Comparison of ENCODE assay signal across 19 cellular contexts in genomic region chr22:25154686-25154999, GRCh38. TPM values are rescaled to one million over a fixed set of nuclear protein-coding genes. Genes with fewer than 3 reads are reported as not detected.
DNase-seq lines count a peak whose midpoint lies in the region; ATAC-seq and TF ChIP-seq lines count a peak whose summit lies in the region.
"Had no signal": no experiment of that assay in that cellular context is flagged by ENCODE, and none has a peak within 500 bp of the region (broad histone marks: within the 10 kb centered on the region; RNA-seq: fewer than 3 reads in every experiment).

No MANE protein-coding gene starts in this region.

- in situ Hi-C loops in brain microvascular endothelial cell (cut with HindIII; ENCODE audit: low pct_ligation_motif_present, low sequenced_read_pairs), result no loop called here

- WGBS in esophagus, 2 donors, result 27 to 34% methylated on average over 2 of the region's 2 CpGs

- peak overlapping the region; percentile 18; the same call in 1 of the 2 replicates for H3K27ac ChIP-seq in VCaP
- H3K27ac ChIP-seq in esophagus (ENCODE audit: low read depth in 2 of 2, low read length in 1 of 2), result peak overlapping the region; percentile 90 to 93
- H3K27ac ChIP-seq in muscle layer of colon (ENCODE audit: low read depth, low read length), result peak overlapping the region; percentile 36
- H3K27ac ChIP-seq in thoracic aorta, result peak overlapping the region; percentile 21 to 39
- H3K27ac ChIP-seq in brain microvascular endothelial cell, result no peak overlapping the region

- DNase-seq in thoracic aorta (ENCODE audit: low spot score) (no peak), brain microvascular endothelial cell (no peak), kidney tubule cell (ENCODE audit: low spot score) (no peak)
- DNase-seq in stimulated activated CD4-positive, alpha-beta T cell treated with anti-CD3 and anti-CD28 coated beads, Interleukin-4, amount 100 ng/mL, for 24 hours, result no peak
- DNase-seq: activated CD8-positive, alpha-beta memory T cell treated with anti-CD3 and anti-CD28 coated beads, Interleukin-2, amount 10 ng/mL, durations not matched to agents 7 days and 5 days; activated gamma-delta T cell; AML-193; effector CD8-positive, alpha-beta T cell; NCI-H1436 treated with DMSO at 0.1 percent for 48 hours; NCI-H510A; stimulated activated CD4-positive, alpha-beta T cell treated with anti-CD3 and anti-CD28 coated beads, Interleukin-2, amount 100 ng/mL, for 24 hours; stimulated activated CD8-positive, alpha-beta memory T cell treated with anti-CD3 and anti-CD28 coated beads, Interleukin-4, amount 100 ng/mL, for 48 hours had no signal

- H3K9me3 ChIP-seq in esophagus (ENCODE audit: control insufficient read depth in 2 of 2, insufficient read depth in 1 of 2, low read depth in 1 of 2, low read length in 1 of 2) (no peaks in the 10 kb centered on the region), muscle layer of colon (ENCODE audit: low read length) (no peaks in the 10 kb centered on the region), thoracic aorta (no peaks in the 10 kb centered on the region)

- ATAC-seq in thoracic aorta (ENCODE audit: insufficient number of reproducible peaks, low FRiP score, low read depth) (no peak), HG03520 (IDR thresholded peaks at IDR 0.05; ENCODE audit: unreplicated experiment) (no peak)
- ATAC-seq: activated CD8-positive, alpha-beta memory T cell treated with anti-CD3 and anti-CD28 coated beads, Interleukin-2, amount 10 ng/mL, durations not matched to agents 7 days and 5 days had no signal

- H3K27me3 ChIP-seq in esophagus (ENCODE audit: control insufficient read depth in 1 of 2, insufficient read depth in 2 of 2, low read length in 2 of 2) (no peaks in the 10 kb centered on the region), muscle layer of colon (ENCODE audit: control insufficient read depth in 1 of 2, insufficient read depth in 2 of 2, low read length in 2 of 2) (no peaks in the 10 kb centered on the region), thoracic aorta (replicated peaks; ENCODE audit: insufficient read depth) (no peaks in the 10 kb centered on the region), brain microvascular endothelial cell (replicated peaks) (no peaks in the 10 kb centered on the region)

- H3K36me3 ChIP-seq in esophagus (ENCODE audit: control insufficient read depth in 2 of 2, insufficient read depth in 2 of 2, low read length in 1 of 2) (peaks cover 0 to 3% of the 10 kb centered on the region in 2 donors), muscle layer of colon (ENCODE audit: insufficient read depth, low read length) (no peaks in the 10 kb centered on the region), thoracic aorta (no peaks in the 10 kb centered on the region), brain microvascular endothelial cell (replicated peaks) (no peaks in the 10 kb centered on the region)

- H3K4me3 ChIP-seq in esophagus (ENCODE audit: low read depth in 1 of 2, low read length in 2 of 2) (no peak overlapping the region), muscle layer of colon (ENCODE audit: low read depth in 1 of 2, low read length in 2 of 2) (peak overlapping the region in 1 of 2 donors; percentile 21), thoracic aorta (no peak overlapping the region), brain microvascular endothelial cell (ENCODE audit: low read depth, low read length) (no peak overlapping the region)

- H3K9ac ChIP-seq in muscle layer of colon (ENCODE audit: low read length), result no peak overlapping the region

- TF ChIP-seq CTCF in VCaP (conservative IDR thresholded peaks at IDR 0.05) (no peak), thoracic aorta (IDR thresholded peaks at IDR 0.05) (no peak), brain microvascular endothelial cell (IDR thresholded peaks at IDR 0.05; ENCODE audit: low read depth, low read length, missing control alignments) (no peak)

- peaks cover 7 to 27% of the 10 kb centered on the region in 2 donors for H3K4me1 ChIP-seq in esophagus (ENCODE audit: control insufficient read depth in 2 of 2, insufficient read depth in 2 of 2, low read length in 1 of 2)
- peaks cover 32% of the 10 kb centered on the region for H3K4me1 ChIP-seq in muscle layer of colon (ENCODE audit: insufficient read depth, low read length)
- H3K4me1 ChIP-seq in thoracic aorta (ENCODE audit: control insufficient read depth in 1 of 2, low read depth in 2 of 2), result peaks cover 14 to 35% of the 10 kb centered on the region in 2 donors

RNA-seq across cellular contexts. Expression of gene CRYBB3, which starts 45.0 kb away (rescaled TPM):
- polyA plus RNA-seq in esophagus, result 1 to 10 TPM in 1 of 2 donors, under 1 TPM in 1; 0.33 to 1.1 TPM
- 1 to 10 TPM in 1 of 2 donors, not detected in 1; 1.8 TPM for total RNA-seq in thoracic aorta
- total RNA-seq: fibroblast of villous mesenchyme, LHCN-M2, posterior vena cava had no signal
